ENCODE assay signal across 1 cellular context in genomic region chrX:40866878-40867277, GRCh38.
TF ChIP-seq lines count a peak whose summit lies in the region.

No MANE protein-coding gene starts in this region.

TF ChIP-seq in HEK293, 187 proteins besides CTCF, POLR2A, EP300 and RAD21 (continued from another document):
- TF ChIP-seq PBX3 (CRISPR knock-in tag; IDR thresholded peaks at IDR 0.05) (no peak), ZNF776 (tag by site-specific recombination; IDR thresholded peaks at IDR 0.05; ENCODE audit: borderline replicate concordance) (no peak), ZNF791 (tag by site-specific recombination; IDR thresholded peaks at IDR 0.05) (no peak), ZBTB11 (tag by site-specific recombination; conservative IDR thresholded peaks at IDR 0.05; ENCODE audit: low read depth) (no peak), ZNF629 (tag by site-specific recombination; IDR thresholded peaks at IDR 0.05) (no peak), ZNF843 (tag by site-specific recombination; IDR thresholded peaks at IDR 0.05) (no peak), KLF16 (tag by site-specific recombination; IDR thresholded peaks at IDR 0.05) (no peak), SCRT1 (tag by site-specific recombination; IDR thresholded peaks at IDR 0.05; ENCODE audit: borderline replicate concordance) (no peak)
TF ChIP-seq in HEK293: peak in this region for 0.
